ENCODE assay signal across 10 cellular contexts in the genomic region with DNA sequence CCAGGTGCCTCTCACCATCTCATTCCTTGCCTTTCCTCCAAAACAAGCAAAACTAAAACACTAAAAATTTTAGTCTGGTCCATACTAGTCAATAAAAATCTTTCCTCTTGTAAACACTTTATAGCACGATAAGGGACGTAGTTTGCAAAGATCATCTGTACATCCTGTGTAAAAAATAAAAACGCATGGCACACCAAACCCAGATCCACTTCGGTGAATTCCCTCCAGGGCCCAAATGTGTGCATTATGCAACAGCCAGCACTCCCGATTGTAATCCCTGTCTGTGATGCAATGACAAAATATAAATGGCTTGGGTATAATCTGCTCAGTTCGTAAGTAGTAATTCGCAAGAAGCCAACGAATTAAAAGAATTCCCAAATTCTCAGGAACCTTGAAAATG. TPM values are rescaled to one million over a fixed set of nuclear protein-coding genes. Genes with fewer than 3 reads are reported as not detected.
DNase-seq lines count a peak whose midpoint lies in the region; ATAC-seq, FAIRE-seq and TF ChIP-seq lines count a peak whose summit lies in the region.
"Had no signal": no experiment of that assay in that cellular context is flagged by ENCODE, and none has a peak within 500 bp of the region (broad histone marks: within the 10 kb centered on the region; RNA-seq: fewer than 3 reads in every experiment).

No MANE protein-coding gene starts in this region.

- H3K4me3 Mint-ChIP-seq in activated naive CD8-positive, alpha-beta T cell treated with anti-CD3 and anti-CD28 coated beads, Interleukin-2, amount 10 ng/mL, durations not matched to agents 7 days and 5 days, result peak overlapping the region; percentile 91

- WGBS in A549 (ENCODE audit: missing lambda C conversion rate), result 87% methylated on average over 8 of the region's 8 CpGs

- no peak for TF ChIP-seq POLR2A in A549 (IDR thresholded peaks at IDR 0.05; ENCODE audit: low read length)

- H3K27ac Mint-ChIP-seq in activated naive CD8-positive, alpha-beta T cell treated with anti-CD3 and anti-CD28 coated beads, Interleukin-2, amount 10 ng/mL, durations not matched to agents 7 days and 5 days, result no peak overlapping the region

- H3K4me1 ChIP-seq in A549 (peaks cover 5% of the 10 kb centered on the region; the same call in 1 of the 3 replicates), HAP-1 (peaks cover 35% of the 10 kb centered on the region)

- H3K4me3 ChIP-seq in A549 (peak overlapping the region; percentile 66), HAP-1 (peak overlapping the region; percentile 65)

- H3K36me3 ChIP-seq in HAP-1 (replicated peaks), result no peaks in the 10 kb centered on the region
- H3K36me3 ChIP-seq: adrenal gland, left lung had no signal

- H3K9me3 Mint-ChIP-seq in activated naive CD8-positive, alpha-beta T cell treated with anti-CD3 and anti-CD28 coated beads, Interleukin-2, amount 10 ng/mL, durations not matched to agents 7 days and 5 days, result no peaks in the 10 kb centered on the region

- no peak for TF ChIP-seq EP300 in A549 (IDR thresholded peaks at IDR 0.05)

- no peak for TF ChIP-seq RAD21 in A549 (conservative IDR thresholded peaks at IDR 0.05 in 1 of 2, IDR thresholded peaks at IDR 0.05 in 1 of 2)

- TF ChIP-seq CTCF in A549 (IDR thresholded peaks at IDR 0.05), result no peak

- no peaks in the 10 kb centered on the region for H3K27me3 ChIP-seq in HAP-1 (ENCODE audit: low read depth)
- H3K27me3 ChIP-seq: adrenal gland had no signal

- in situ Hi-C loops in HAP-1 (cut with MboI; ENCODE audit: low sequenced_read_pairs), result no loop called here
- in situ Hi-C loops in ACHN (cut with HindIII; ENCODE audit: low pct_ligation_motif_present, low pct_unique_long_range_greater_than_20kb, low sequenced_read_pairs), result no loop called here

- DNase-seq in A549 (ENCODE audit: low read depth in 1 of 2, low spot score in 1 of 2), result no peak
- DNase-seq in HAP-1 (ENCODE audit: low spot score in 2 of 2), result peak; percentile 19 to 29
- DNase-seq in activated naive CD8-positive, alpha-beta T cell treated with anti-CD3 and anti-CD28 coated beads, Interleukin-2, amount 10 ng/mL, durations not matched to agents 7 days and 5 days, result no peak
- DNase-seq in left kidney (ENCODE audit: low read depth, low spot score), result peak; percentile 42
- DNase-seq in ACHN, result no peak
- DNase-seq in hippocampal formation (lab: John Stamatoyannopoulos, UW), result no peak
- no peak for DNase-seq in SW480 (ENCODE audit: low spot score)
- no peak for DNase-seq in NOMO-1 treated with dmso at 0.1 percent for 144 hours (lab: John Stamatoyannopoulos, UW; ENCODE audit: unreplicated experiment)
- DNase-seq: adrenal gland, left lung had no signal

- peak overlapping the region; percentile 77 for H3K4me2 ChIP-seq in A549

- no peak for ATAC-seq in A549
- ATAC-seq in activated naive CD8-positive, alpha-beta T cell treated with anti-CD3 and anti-CD28 coated beads, Interleukin-2, amount 10 ng/mL, durations not matched to agents 7 days and 5 days (ENCODE audit: low read depth), result no peak

- peaks cover 12% of the 10 kb centered on the region for H3K4me1 Mint-ChIP-seq in activated naive CD8-positive, alpha-beta T cell treated with anti-CD3 and anti-CD28 coated beads, Interleukin-2, amount 10 ng/mL, durations not matched to agents 7 days and 5 days

- no peak for FAIRE-seq in A549 (lab: Jason Lieb, UNC)

- H3K27me3 Mint-ChIP-seq in activated naive CD8-positive, alpha-beta T cell treated with anti-CD3 and anti-CD28 coated beads, Interleukin-2, amount 10 ng/mL, durations not matched to agents 7 days and 5 days, result peaks cover 2% of the 10 kb centered on the region

- no peaks in the 10 kb centered on the region for H3K9me3 ChIP-seq in A549
- H3K9me3 ChIP-seq in HAP-1, result no peaks in the 10 kb centered on the region
- H3K9me3 ChIP-seq: adrenal gland, left lung had no signal

- CTCF ChIA-PET in A549 (lab: Yijun Ruan, JAX), result interaction anchor here (0.9 kb wide), 1 partner anchor 14 kb away, joined by 4 read pairs; no protein-coding TSS in a partner anchor

- H3K27ac ChIP-seq in A549, result no peak overlapping the region; a peak in 1 of 6 replicates
- H3K27ac ChIP-seq: left lung had no signal

- POLR2A ChIA-PET in A549 (lab: Yijun Ruan, JAX), result no interaction called here
- POLR2A ChIA-PET in activated naive CD8-positive, alpha-beta T cell treated with anti-CD3 and anti-CD28 coated beads, Interleukin-2, amount 10 ng/mL, durations not matched to agents 7 days and 5 days (lab: Charles Lee), result no interaction called here

- H3K36me3 Mint-ChIP-seq in activated naive CD8-positive, alpha-beta T cell treated with anti-CD3 and anti-CD28 coated beads, Interleukin-2, amount 10 ng/mL, durations not matched to agents 7 days and 5 days, result peaks cover 4% of the 10 kb centered on the region

TF ChIP-seq in A549, 52 proteins besides CTCF, POLR2A, EP300 and RAD21:
- TF ChIP-seq HEYL (CRISPR knock-in tag; IDR thresholded peaks at IDR 0.05) (no peak), FOSB (CRISPR knock-in tag; IDR thresholded peaks at IDR 0.05) (no peak), HDAC2 (IDR thresholded peaks at IDR 0.05) (no peak), NFE2L2 (conservative IDR thresholded peaks at IDR 0.05; ENCODE audit: low read length) (no peak), CBX2 (IDR thresholded peaks at IDR 0.05; ENCODE audit: borderline replicate concordance, low read depth) (no peak), ZNF302 (CRISPR knock-in tag; IDR thresholded peaks at IDR 0.05) (no peak), RARB (CRISPR knock-in tag; IDR thresholded peaks at IDR 0.05) (no peak), KDM5A (IDR thresholded peaks at IDR 0.05) (no peak), NPAS2 (CRISPR knock-in tag; IDR thresholded peaks at IDR 0.05; ENCODE audit: borderline replicate concordance) (no peak), NR3C1 (IDR thresholded peaks at IDR 0.05) (no peak), TP53 (CRISPR knock-in tag; IDR thresholded peaks at IDR 0.05) (no peak), HOXB13 (CRISPR knock-in tag; IDR thresholded peaks at IDR 0.05; ENCODE audit: low read depth) (no peak)
- TF ChIP-seq, protein P1, sequence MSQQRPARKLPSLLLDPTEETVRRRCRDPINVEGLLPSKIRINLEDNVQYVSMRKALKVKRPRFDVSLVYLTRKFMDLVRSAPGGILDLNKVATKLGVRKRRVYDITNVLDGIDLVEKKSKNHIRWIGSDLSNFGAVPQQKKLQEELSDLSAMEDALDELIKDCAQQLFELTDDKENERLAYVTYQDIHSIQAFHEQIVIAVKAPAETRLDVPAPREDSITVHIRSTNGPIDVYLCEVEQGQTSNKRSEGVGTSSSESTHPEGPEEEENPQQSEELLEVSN (IDR thresholded peaks at IDR 0.05; ENCODE audit: borderline replicate concordance, low read depth), result no peak
- TF ChIP-seq, protein P2, sequence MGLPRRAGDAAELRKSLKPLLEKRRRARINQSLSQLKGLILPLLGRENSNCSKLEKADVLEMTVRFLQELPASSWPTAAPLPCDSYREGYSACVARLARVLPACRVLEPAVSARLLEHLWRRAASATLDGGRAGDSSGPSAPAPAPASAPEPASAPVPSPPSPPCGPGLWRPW (IDR thresholded peaks at IDR 0.05), result no peak
- TF ChIP-seq, protein P3, sequence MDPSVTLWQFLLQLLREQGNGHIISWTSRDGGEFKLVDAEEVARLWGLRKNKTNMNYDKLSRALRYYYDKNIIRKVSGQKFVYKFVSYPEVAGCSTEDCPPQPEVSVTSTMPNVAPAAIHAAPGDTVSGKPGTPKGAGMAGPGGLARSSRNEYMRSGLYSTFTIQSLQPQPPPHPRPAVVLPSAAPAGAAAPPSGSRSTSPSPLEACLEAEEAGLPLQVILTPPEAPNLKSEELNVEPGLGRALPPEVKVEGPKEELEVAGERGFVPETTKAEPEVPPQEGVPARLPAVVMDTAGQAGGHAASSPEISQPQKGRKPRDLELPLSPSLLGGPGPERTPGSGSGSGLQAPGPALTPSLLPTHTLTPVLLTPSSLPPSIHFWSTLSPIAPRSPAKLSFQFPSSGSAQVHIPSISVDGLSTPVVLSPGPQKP (IDR thresholded peaks at IDR 0.05; ENCODE audit: low read depth, low read length), result no peak

RNA-seq across cellular contexts. Expression of a gene that starts 1.4 kb away (rescaled TPM):
- 13.0 and 18.3 TPM in 2 replicates for polyA plus RNA-seq in A549 (2011; rRNA removed)
- 1.9 and 2.6 TPM in 2 replicates for polyA plus RNA-seq in A549 (2012; cell fraction: cytosol; rRNA removed)
- 1.9 and 2.6 TPM in 2 replicates for polyA plus RNA-seq in A549 (2012; cell fraction: nucleus; rRNA removed)
- polyA plus RNA-seq in A549 (2017; fragmentation: RNase III; extraction: RNeasy Plus Mini Kit Qiagen cat#74134 plus additional on column Dnase treatment), result 5.8 to 7.9 TPM (median 7.5 TPM) in 3 replicates
- polyA minus RNA-seq in A549 (2011; rRNA and poly(A)+ RNA removed), result 9.8 and 11.5 TPM in 2 replicates
- 10 to 100 TPM; 10.2 to 11.6 TPM for total RNA-seq in activated naive CD8-positive, alpha-beta T cell treated with anti-CD3 and anti-CD28 coated beads, Interleukin-2, amount 10 ng/mL, durations not matched to agents 7 days and 5 days

Comparison
In these comparisons a context has a peak if more than half of its experiments do, and no peak if none do; other contexts are left out.
1. DNase-seq: peak in HAP-1 (2 of 2) and left kidney (single experiment); none in A549 (0 of 2), activated naive CD8-positive, alpha-beta T cell treated with anti-CD3 and anti-CD28 coated beads, Interleukin-2, amount 10 ng/mL, durations not matched to agents 7 days and 5 days (single experiment), ACHN (single experiment), hippocampal formation (0 of 2), SW480 (single experiment) and NOMO-1 treated with dmso at 0.1 percent for 144 hours (single experiment).